ENCODE assay signal across 16 cellular contexts in genomic region chr17:59702304-59702703, GRCh38. TPM values are rescaled to one million over a fixed set of nuclear protein-coding genes. Genes with fewer than 3 reads are reported as not detected.
DNase-seq lines count a peak whose midpoint lies in the region; ATAC-seq and TF ChIP-seq lines count a peak whose summit lies in the region.
"Had no signal": no experiment of that assay in that cellular context is flagged by ENCODE, and none has a peak within 500 bp of the region (broad histone marks: within the 10 kb centered on the region; RNA-seq: fewer than 3 reads in every experiment).

No MANE protein-coding gene starts in this region.

- peaks cover 19% of the 10 kb centered on the region for H3K4me1 ChIP-seq in CD4-positive, CD25-positive, alpha-beta regulatory T cell (ENCODE audit: control insufficient read depth, insufficient read depth, low read length, poor library complexity, severe bottlenecking)
- H3K4me1 ChIP-seq: Caco-2 had no signal

- CTCF ChIA-PET in activated CD4-positive, alpha-beta T cell treated with anti-CD3 and anti-CD28 coated beads for 36 hours (lab: Charles Lee), result interaction anchor here (0.6 to 2.5 kb wide), 4 partner anchors 14 to 196 kb away, joined by 3 to 9 read pairs (median 3); no protein-coding TSS in a partner anchor

- peak overlapping the region; percentile 48 for H3K27ac Mint-ChIP-seq in activated CD4-positive, alpha-beta T cell treated with anti-CD3 and anti-CD28 coated beads for 36 hours
- no peak overlapping the region for H3K27ac Mint-ChIP-seq in activated CD4-positive, alpha-beta T cell treated with anti-CD3 and anti-CD28 coated beads, Interleukin-2, amount 10 ng/mL, durations not matched to agents 24 days and 14 days
- H3K27ac Mint-ChIP-seq in CD4-positive, CD25-positive, alpha-beta regulatory T cell, result peak overlapping the region in 2 of 3 donors; percentile 44 to 91
- H3K27ac Mint-ChIP-seq in nephron (no peak overlapping the region), glutamatergic neuron (ENCODE audit: unreplicated experiment) (no peak overlapping the region)

- H3K36me3 Mint-ChIP-seq in activated CD4-positive, alpha-beta T cell treated with anti-CD3 and anti-CD28 coated beads for 36 hours (ENCODE audit: low read depth), result peaks cover 79% of the 10 kb centered on the region
- H3K36me3 Mint-ChIP-seq in activated CD4-positive, alpha-beta T cell treated with anti-CD3 and anti-CD28 coated beads, Interleukin-2, amount 10 ng/mL, durations not matched to agents 24 days and 14 days (ENCODE audit: low read depth), result peaks cover 63% of the 10 kb centered on the region
- H3K36me3 Mint-ChIP-seq in CD4-positive, CD25-positive, alpha-beta regulatory T cell, result peaks cover 17% of the 10 kb centered on the region
- peaks cover 49% of the 10 kb centered on the region for H3K36me3 Mint-ChIP-seq in nephron (ENCODE audit: low read depth)
- no peaks in the 10 kb centered on the region for H3K36me3 Mint-ChIP-seq in glutamatergic neuron (ENCODE audit: unreplicated experiment)

- no peak for DNase-seq in activated CD4-positive, alpha-beta T cell treated with anti-CD3 and anti-CD28 coated beads for 36 hours
- no peak for DNase-seq in activated CD4-positive, alpha-beta T cell treated with anti-CD3 and anti-CD28 coated beads, Interleukin-2, amount 10 ng/mL, durations not matched to agents 24 days and 14 days
- no peak for DNase-seq in CD4-positive, CD25-positive, alpha-beta regulatory T cell
- DNase-seq in SK-N-MC (ENCODE audit: low read depth, low spot score) (no peak), cortex of kidney (lab: John Stamatoyannopoulos, UW) (no peak), glutamatergic neuron (no peak), DMS 273 (lab: John Stamatoyannopoulos, UW; ENCODE audit: unreplicated experiment) (no peak)
- DNase-seq: C1 segment of cervical spinal cord, Caco-2, GM23248, NCI-H146, NCI-H345, NCI-H526 treated with DMSO at 0.1 percent for 48 hours, PC-3 had no signal

- H3K27me3 ChIP-seq in CD4-positive, CD25-positive, alpha-beta regulatory T cell (ENCODE audit: control insufficient read depth, insufficient read depth, low read length), result no peaks in the 10 kb centered on the region

- H3K27me3 Mint-ChIP-seq in activated CD4-positive, alpha-beta T cell treated with anti-CD3 and anti-CD28 coated beads for 36 hours, result no peaks in the 10 kb centered on the region
- H3K27me3 Mint-ChIP-seq in activated CD4-positive, alpha-beta T cell treated with anti-CD3 and anti-CD28 coated beads, Interleukin-2, amount 10 ng/mL, durations not matched to agents 24 days and 14 days, result no peaks in the 10 kb centered on the region
- H3K27me3 Mint-ChIP-seq in CD4-positive, CD25-positive, alpha-beta regulatory T cell, result peaks cover 4% of the 10 kb centered on the region
- H3K27me3 Mint-ChIP-seq in nephron (ENCODE audit: low read depth) (no peaks in the 10 kb centered on the region), glutamatergic neuron (ENCODE audit: unreplicated experiment) (peaks cover 4% of the 10 kb centered on the region)

- H3K9me3 Mint-ChIP-seq in activated CD4-positive, alpha-beta T cell treated with anti-CD3 and anti-CD28 coated beads for 36 hours (ENCODE audit: low read depth), result no peaks in the 10 kb centered on the region
- H3K9me3 Mint-ChIP-seq in activated CD4-positive, alpha-beta T cell treated with anti-CD3 and anti-CD28 coated beads, Interleukin-2, amount 10 ng/mL, durations not matched to agents 24 days and 14 days, result no peaks in the 10 kb centered on the region
- no peaks in the 10 kb centered on the region for H3K9me3 Mint-ChIP-seq in CD4-positive, CD25-positive, alpha-beta regulatory T cell
- H3K9me3 Mint-ChIP-seq in nephron (no peaks in the 10 kb centered on the region), glutamatergic neuron (ENCODE audit: unreplicated experiment) (peaks cover 4% of the 10 kb centered on the region)

- H3K4me3 ChIP-seq in CD4-positive, CD25-positive, alpha-beta regulatory T cell (ENCODE audit: low read depth, low read length), result no peak overlapping the region
- no peak overlapping the region for H3K4me3 ChIP-seq in SK-N-MC
- H3K4me3 ChIP-seq: GM23248 had no signal

- no peaks in the 10 kb centered on the region for H3K9me3 ChIP-seq in CD4-positive, CD25-positive, alpha-beta regulatory T cell (ENCODE audit: control insufficient read depth in 2 of 2, low read length in 2 of 2)
- no peaks in the 10 kb centered on the region for H3K9me3 ChIP-seq in SK-N-MC (ENCODE audit: low read depth, low read length)
- H3K9me3 ChIP-seq: Caco-2 had no signal

- H3K27ac ChIP-seq in CD4-positive, CD25-positive, alpha-beta regulatory T cell (ENCODE audit: insufficient read depth, low read length, poor library complexity, severe bottlenecking), result no peak overlapping the region
- peak overlapping the region; percentile 22; the same call in 1 of the 2 replicates for H3K27ac ChIP-seq in SK-N-MC
- H3K27ac ChIP-seq: GM23248 had no signal

- TF ChIP-seq CTCF in nephron (IDR thresholded peaks at IDR 0.05; ENCODE audit: unreplicated experiment in 3 of 3) (no peak), glutamatergic neuron (IDR thresholded peaks at IDR 0.05; ENCODE audit: partially characterized antibody, unreplicated experiment) (no peak)

- H3K4me3 Mint-ChIP-seq in activated CD4-positive, alpha-beta T cell treated with anti-CD3 and anti-CD28 coated beads for 36 hours, result no peak overlapping the region
- H3K4me3 Mint-ChIP-seq in activated CD4-positive, alpha-beta T cell treated with anti-CD3 and anti-CD28 coated beads, Interleukin-2, amount 10 ng/mL, durations not matched to agents 24 days and 14 days, result no peak overlapping the region
- peak overlapping the region in 2 of 4 donors; percentile 56 to 61 for H3K4me3 Mint-ChIP-seq in CD4-positive, CD25-positive, alpha-beta regulatory T cell
- H3K4me3 Mint-ChIP-seq in nephron (peak overlapping the region in 2 of 3 experiments; percentile 4 to 35), glutamatergic neuron (ENCODE audit: unreplicated experiment) (no peak overlapping the region)

- no peak overlapping the region for H3K9ac ChIP-seq in SK-N-MC (ENCODE audit: insufficient read length)
- H3K9ac ChIP-seq: GM23248 had no signal

- intact Hi-C loops in activated CD4-positive, alpha-beta T cell treated with anti-CD3 and anti-CD28 coated beads for 36 hours (cut with DNase I, micrococcal nuclease), result loop anchor here (10.0 kb wide), 2 partner anchors 332 to 1368 kb away; no protein-coding TSS in a partner anchor
- intact Hi-C loops in activated CD4-positive, alpha-beta T cell treated with anti-CD3 and anti-CD28 coated beads, Interleukin-2, amount 10 ng/mL, durations not matched to agents 24 days and 14 days (cut with micrococcal nuclease), result no loop called here

- H3K36me3 ChIP-seq in CD4-positive, CD25-positive, alpha-beta regulatory T cell (ENCODE audit: control insufficient read depth, insufficient read depth, low read length), result peaks cover 25% of the 10 kb centered on the region
- peaks cover 79% of the 10 kb centered on the region for H3K36me3 ChIP-seq in SK-N-MC (ENCODE audit: insufficient read depth, low read length)

- POLR2A ChIA-PET in activated CD4-positive, alpha-beta T cell treated with anti-CD3 and anti-CD28 coated beads for 36 hours (lab: Charles Lee), result interaction anchor here (0.6 kb wide), 1 partner anchor 60 kb away, joined by 3 read pairs; no protein-coding TSS in a partner anchor

- peaks cover 83% of the 10 kb centered on the region for H3K4me1 Mint-ChIP-seq in activated CD4-positive, alpha-beta T cell treated with anti-CD3 and anti-CD28 coated beads for 36 hours
- H3K4me1 Mint-ChIP-seq in activated CD4-positive, alpha-beta T cell treated with anti-CD3 and anti-CD28 coated beads, Interleukin-2, amount 10 ng/mL, durations not matched to agents 24 days and 14 days, result peaks cover 59% of the 10 kb centered on the region
- peaks cover 29 to 90% (median 67%) of the 10 kb centered on the region in 4 donors for H3K4me1 Mint-ChIP-seq in CD4-positive, CD25-positive, alpha-beta regulatory T cell
- H3K4me1 Mint-ChIP-seq in nephron (peaks cover 19% of the 10 kb centered on the region), glutamatergic neuron (ENCODE audit: low read depth, unreplicated experiment) (peaks cover 10% of the 10 kb centered on the region)

- ATAC-seq in activated CD4-positive, alpha-beta T cell treated with anti-CD3 and anti-CD28 coated beads for 36 hours, result no peak
- ATAC-seq in CD4-positive, CD25-positive, alpha-beta regulatory T cell (ENCODE audit: low read depth in 2 of 2), result no peak
- ATAC-seq: HCT116, PC-3 had no signal

RNA-seq across cellular contexts. Expression of gene PTRH2, which starts 4.9 kb away (rescaled TPM):
- 10 to 100 TPM; 41.7 to 54.7 TPM for total RNA-seq in activated CD4-positive, alpha-beta T cell treated with anti-CD3 and anti-CD28 coated beads for 36 hours
- 49.0 and 50.3 TPM in 2 replicates for total RNA-seq in activated CD4-positive, alpha-beta T cell treated with anti-CD3 and anti-CD28 coated beads, Interleukin-2, amount 10 ng/mL, durations not matched to agents 24 days and 14 days
- total RNA-seq in CD4-positive, CD25-positive, alpha-beta regulatory T cell, result 8.4 TPM
- 10 to 100 TPM; 16.2 to 23.2 (median 21.4) TPM for polyA plus RNA-seq in CD4-positive, CD25-positive, alpha-beta regulatory T cell
- total RNA-seq in glutamatergic neuron (ENCODE audit: unreplicated experiment), result 18.6 TPM

RNA-seq across cellular contexts. Expression of gene VMP1, which starts 5.2 kb away (rescaled TPM):
- 100 to 1,000 TPM; 378 to 402 TPM for total RNA-seq in activated CD4-positive, alpha-beta T cell treated with anti-CD3 and anti-CD28 coated beads for 36 hours
- total RNA-seq in activated CD4-positive, alpha-beta T cell treated with anti-CD3 and anti-CD28 coated beads, Interleukin-2, amount 10 ng/mL, durations not matched to agents 24 days and 14 days, result 417 and 422 TPM in 2 replicates
- 238 TPM for total RNA-seq in CD4-positive, CD25-positive, alpha-beta regulatory T cell
- polyA plus RNA-seq in CD4-positive, CD25-positive, alpha-beta regulatory T cell, result 10 to 100 TPM; 50.3 to 84.2 (median 65.6) TPM
- total RNA-seq in glutamatergic neuron (ENCODE audit: unreplicated experiment), result 64.1 TPM

Comparison
In these comparisons a context has a peak if more than half of its experiments do, and no peak if none do; other contexts are left out.
1. H3K27ac Mint-ChIP-seq: peak in activated CD4-positive, alpha-beta T cell treated with anti-CD3 and anti-CD28 coated beads for 36 hours (single experiment) and CD4-positive, CD25-positive, alpha-beta regulatory T cell (2 of 3); none in activated CD4-positive, alpha-beta T cell treated with anti-CD3 and anti-CD28 coated beads, Interleukin-2, amount 10 ng/mL, durations not matched to agents 24 days and 14 days (single experiment), nephron (0 of 3) and glutamatergic neuron (single experiment).
2. H3K4me3 Mint-ChIP-seq: peak in nephron (2 of 3); none in activated CD4-positive, alpha-beta T cell treated with anti-CD3 and anti-CD28 coated beads for 36 hours (single experiment), activated CD4-positive, alpha-beta T cell treated with anti-CD3 and anti-CD28 coated beads, Interleukin-2, amount 10 ng/mL, durations not matched to agents 24 days and 14 days (single experiment) and glutamatergic neuron (single experiment).